Comparison of ENCODE assay signal across 8 cellular contexts in genomic region chr2:30115141-30115980, GRCh38. TPM values are rescaled to one million over a fixed set of nuclear protein-coding genes. Genes with fewer than 3 reads are reported as not detected.
DNase-seq lines count a peak whose midpoint lies in the region; ATAC-seq and TF ChIP-seq lines count a peak whose summit lies in the region.

No MANE protein-coding gene starts in this region.

- DNase-seq in DMS153 (lab: John Stamatoyannopoulos, UW) (peak; percentile 47), HS-5 (ENCODE audit: low read depth) (peak; percentile 56), NOMO-1 (lab: John Stamatoyannopoulos, UW; ENCODE audit: unreplicated experiment in 2 of 2) (peak; percentile 31 to 47), activated T-cell treated with anti-CD3 and anti-CD28 coated beads for 4 hours (peak; percentile 51), esophagus muscularis mucosa (ENCODE audit: extremely low spot score) (no peak)
- DNase-seq in naive thymus-derived CD4-positive, alpha-beta T cell = peak; percentile 12 to 60 (median 36)
- peak in 5 of 6 experiments; percentile 4 to 37 (median 25) for DNase-seq in stimulated activated naive CD4-positive, alpha-beta T cell (lab: John Stamatoyannopoulos, UW)

- peaks cover 0 to 4% (median 0%) of the 10 kb centered on the region in 5 donors for H3K36me3 Mint-ChIP-seq in naive thymus-derived CD4-positive, alpha-beta T cell

- peak overlapping the region in 4 of 9 donors; percentile 9 to 82 (median 41) for H3K27ac Mint-ChIP-seq in naive thymus-derived CD4-positive, alpha-beta T cell

- ATAC-seq in naive thymus-derived CD4-positive, alpha-beta T cell = peak; percentile 75
- no peak for ATAC-seq in HG02571 (IDR thresholded peaks at IDR 0.05; ENCODE audit: unreplicated experiment)

- H3K9me3 Mint-ChIP-seq in naive thymus-derived CD4-positive, alpha-beta T cell = no peaks in the 10 kb centered on the region

- peaks cover 0 to 2% (median 0%) of the 10 kb centered on the region in 4 donors for H3K4me1 ChIP-seq in esophagus muscularis mucosa
- H3K4me1 ChIP-seq in naive thymus-derived CD4-positive, alpha-beta T cell (ENCODE audit: control insufficient read depth in 2 of 2, insufficient read depth in 2 of 2, low read length in 2 of 2) = no peaks in the 10 kb centered on the region

- CTCF ChIA-PET in naive thymus-derived CD4-positive, alpha-beta T cell (lab: Charles Lee) = interaction anchor here (0.6 to 2.8 kb wide), 5 partner anchors 25 to 806 kb away, joined by 3 to 9 read pairs (median 4); no protein-coding TSS in a partner anchor

- H3K4me3 ChIP-seq in esophagus muscularis mucosa = no peak overlapping the region
- no peak overlapping the region for H3K4me3 ChIP-seq in naive thymus-derived CD4-positive, alpha-beta T cell (ENCODE audit: low read length)

- no peaks in the 10 kb centered on the region for H3K9me3 ChIP-seq in esophagus muscularis mucosa
- H3K9me3 ChIP-seq in naive thymus-derived CD4-positive, alpha-beta T cell (ENCODE audit: control insufficient read depth in 2 of 3, low read length in 3 of 3) = no peaks in the 10 kb centered on the region

- 47% methylated on average over 19 of the region's 19 CpGs for WGBS in esophagus muscularis mucosa

- TF ChIP-seq EP300 in esophagus muscularis mucosa (IDR thresholded peaks at IDR 0.05) = no peak

- intact Hi-C loops in esophagus muscularis mucosa (cut with DNase I) = no loop called here
- intact Hi-C loops in naive thymus-derived CD4-positive, alpha-beta T cell (cut with micrococcal nuclease) = loop anchor here (1.0 kb wide), 2 partner anchors 24 to 25 kb away; no protein-coding TSS in a partner anchor

- no peak for TF ChIP-seq POLR2A in esophagus muscularis mucosa (IDR thresholded peaks at IDR 0.05; ENCODE audit: low read depth)

- peak overlapping the region in 2 of 10 donors; percentile 6 to 21 for H3K4me3 Mint-ChIP-seq in naive thymus-derived CD4-positive, alpha-beta T cell

- TF ChIP-seq CTCF in esophagus muscularis mucosa (IDR thresholded peaks at IDR 0.05) = peak; percentile 79 to 91 (median 82)

- no peaks in the 10 kb centered on the region for H3K27me3 ChIP-seq in esophagus muscularis mucosa
- no peaks in the 10 kb centered on the region for H3K27me3 ChIP-seq in naive thymus-derived CD4-positive, alpha-beta T cell (ENCODE audit: control insufficient read depth in 2 of 2, insufficient read depth in 2 of 2, low read length in 2 of 2)

- no peaks in the 10 kb centered on the region for H3K36me3 ChIP-seq in esophagus muscularis mucosa
- H3K36me3 ChIP-seq in naive thymus-derived CD4-positive, alpha-beta T cell (ENCODE audit: control insufficient read depth in 2 of 3, insufficient read depth in 3 of 3, low read length in 3 of 3) = no peaks in the 10 kb centered on the region

- peaks cover 0 to 12% (median 5%) of the 10 kb centered on the region in 5 donors for H3K27me3 Mint-ChIP-seq in naive thymus-derived CD4-positive, alpha-beta T cell

- POLR2A ChIA-PET in naive thymus-derived CD4-positive, alpha-beta T cell (lab: Charles Lee) = interaction anchor here (0.7 to 1.5 kb wide), 2 partner anchors 31 to 1036 kb away, joined by 3 to 5 read pairs; partner anchors contain the start of gene YPEL5

- H3K27ac ChIP-seq in esophagus muscularis mucosa (replicated peaks in 1 of 4) = no peak overlapping the region
- no peak overlapping the region for H3K27ac ChIP-seq in naive thymus-derived CD4-positive, alpha-beta T cell (ENCODE audit: low read depth, low read length)

- H3K4me1 Mint-ChIP-seq in naive thymus-derived CD4-positive, alpha-beta T cell = peaks cover 0 to 8% (median 5%) of the 10 kb centered on the region in 7 donors

RNA-seq across cellular contexts. Expression of gene YPEL5, which starts 31.4 kb away (rescaled TPM):
- total RNA-seq in esophagus muscularis mucosa = 100 to 1,000 TPM in 3 of 4 donors, 10 to 100 TPM in 1; 96.0 to 148 (median 109) TPM
- 1,000 to 10,000 TPM in 1 of 5 experiments, 100 to 1,000 TPM in 1, 10 to 100 TPM in 3; 30.9 to 1,022 (median 98.3) TPM for total RNA-seq in naive thymus-derived CD4-positive, alpha-beta T cell
- 100 to 1,000 TPM in 1 of 2 donors, 10 to 100 TPM in 1; 86.3 to 129 TPM for polyA plus RNA-seq in naive thymus-derived CD4-positive, alpha-beta T cell
